In genomic region chr11:69297225-69297925, GRCh38 we compare ENCODE assay signal across 8 cellular contexts. TPM values are rescaled to one million over a fixed set of nuclear protein-coding genes. Genes with fewer than 3 reads are reported as not detected.
DNase-seq lines count a peak whose midpoint lies in the region; ATAC-seq and TF ChIP-seq lines count a peak whose summit lies in the region.

No MANE protein-coding gene starts in this region.

- H3K27ac ChIP-seq in lung (ENCODE audit: low read depth in 1 of 2, low read length in 1 of 2) = peak overlapping the region; percentile 81 to 98

- H3K4me1 ChIP-seq in lung (ENCODE audit: control insufficient read depth in 2 of 2, insufficient read depth in 2 of 2, low read length in 2 of 2) = peaks cover 4 to 73% of the 10 kb centered on the region in 2 donors

- DNase-seq in GM12865 (ENCODE audit: low read depth) = peak; percentile 97
- DNase-seq in NCI-H1105 (lab: John Stamatoyannopoulos, UW) = peak; percentile 20
- peak; percentile 58 to 80 for DNase-seq in activated CD4-positive, alpha-beta T cell treated with anti-CD3 and anti-CD28 coated beads for 24 hours (ENCODE audit: low read depth in 2 of 2)
- DNase-seq in chondrocyte (ENCODE audit: low spot score) = peak; percentile 97
- DNase-seq in lung (ENCODE audit: low spot score) = peak; percentile 95
- DNase-seq in stimulated activated CD4-positive, alpha-beta T cell treated with anti-CD3 and anti-CD28 coated beads, TNF-alpha, amount 100 ng/mL, for 24 hours (ENCODE audit: low read depth in 3 of 3) = peak; percentile 51 to 87 (median 64)
- no peak for DNase-seq in cerebellar nuclear complex (lab: John Stamatoyannopoulos, UW)

- TF ChIP-seq CTCF in GM12865 (IDR thresholded peaks at IDR 0.05; ENCODE audit: insufficient read depth, low read depth, low read length, missing control alignments) (no peak), chondrocyte (IDR thresholded peaks at IDR 0.05) (no peak), lung (IDR thresholded peaks at IDR 0.05; ENCODE audit: control extremely low read depth, extremely low read depth) (no peak)

- peak; percentile 48 for ATAC-seq in HG02623 (IDR thresholded peaks at IDR 0.05; ENCODE audit: unreplicated experiment)
- ATAC-seq in lung (ENCODE audit: insufficient read depth, low FRiP score) = peak; percentile 70

- H3K27me3 Mint-ChIP-seq in chondrocyte (ENCODE audit: low read depth) = no peaks in the 10 kb centered on the region

- 1 to 5% methylated on average over 18 of the region's 18 CpGs for WGBS in lung, 2 donors

- H3K4me1 Mint-ChIP-seq in chondrocyte (ENCODE audit: low read depth) = peaks cover 66% of the 10 kb centered on the region

- H3K36me3 Mint-ChIP-seq in chondrocyte (ENCODE audit: low read depth) = no peaks in the 10 kb centered on the region

- no peaks in the 10 kb centered on the region for H3K36me3 ChIP-seq in lung (ENCODE audit: control insufficient read depth in 2 of 2, insufficient read depth in 2 of 2, low read length in 2 of 2)

- peaks cover 0 to 2% of the 10 kb centered on the region in 2 donors for H3K9me3 ChIP-seq in lung (ENCODE audit: control insufficient read depth in 2 of 2, insufficient read depth in 1 of 2, low read length in 1 of 2)

- H3K27ac Mint-ChIP-seq in chondrocyte (ENCODE audit: unreplicated experiment) = peak overlapping the region; percentile 91

- no peak overlapping the region for H3K4me3 Mint-ChIP-seq in chondrocyte (ENCODE audit: unreplicated experiment)

- no peaks in the 10 kb centered on the region for H3K27me3 ChIP-seq in lung (ENCODE audit: control insufficient read depth, insufficient read depth)

- peak overlapping the region; percentile 3 for H3K4me3 ChIP-seq in GM12865 (ENCODE audit: low read depth, low read length)
- H3K4me3 ChIP-seq in lung = no peak overlapping the region

- H3K9me3 Mint-ChIP-seq in chondrocyte (ENCODE audit: low read depth) = peaks cover 2% of the 10 kb centered on the region

RNA-seq across cellular contexts. Expression of gene MYEOV, which starts 3.4 kb away (rescaled TPM):
- total RNA-seq in chondrocyte (0.87 TPM in 1 of 3 replicates, not detected in the others), lung (under 1 TPM; 0.52 to 0.77 TPM)
- polyA plus RNA-seq in lung = under 1 TPM; 0.37 to 0.82 TPM

Comparison
In these comparisons a context has a peak if more than half of its experiments do, and no peak if none do; other contexts are left out.
1. DNase-seq: peak in GM12865 (single experiment), NCI-H1105 (single experiment), activated CD4-positive, alpha-beta T cell treated with anti-CD3 and anti-CD28 coated beads for 24 hours (2 of 2), chondrocyte (single experiment), lung (single experiment) and stimulated activated CD4-positive, alpha-beta T cell treated with anti-CD3 and anti-CD28 coated beads, TNF-alpha, amount 100 ng/mL, for 24 hours (3 of 3); none in cerebellar nuclear complex (0 of 2).